ENCODE assay signal across 32 cellular contexts in the genomic region with DNA sequence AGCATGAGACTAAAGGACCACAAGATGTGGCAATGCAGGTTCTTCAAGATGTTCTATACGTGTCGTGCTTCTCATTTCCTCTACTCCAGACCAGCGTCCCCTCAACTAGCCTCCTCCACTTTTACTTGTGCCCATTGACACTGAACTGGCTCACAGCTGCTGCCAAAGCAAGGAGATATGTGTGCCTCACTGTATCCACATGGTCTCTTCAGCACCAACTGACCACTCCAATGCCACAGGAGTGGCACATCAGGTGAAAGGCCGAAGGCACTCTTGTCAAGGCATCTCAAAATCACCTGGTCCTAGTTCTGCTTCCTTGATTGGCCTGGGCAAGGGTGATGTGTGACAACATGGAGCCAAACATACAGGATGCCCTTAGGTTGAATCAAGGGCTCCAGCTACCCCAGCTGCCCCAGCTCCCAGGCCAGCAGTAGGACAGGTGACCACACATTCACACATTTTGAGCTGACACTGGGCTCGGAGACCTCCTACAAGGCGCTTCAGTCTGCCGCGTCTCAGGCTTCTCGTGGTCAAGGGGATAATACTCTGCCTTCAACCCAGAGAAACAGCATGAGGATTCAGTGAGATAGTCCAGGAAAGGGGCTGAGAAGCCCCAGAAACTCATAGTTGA.
"Had no signal": no experiment of that assay in that cellular context is flagged by ENCODE, and none has a peak within 500 bp of the region (broad histone marks: within the 10 kb centered on the region; RNA-seq: fewer than 3 reads in every experiment).

No MANE protein-coding gene starts in this region.

- H3K27ac ChIP-seq: adrenal gland, body of pancreas, WERI-Rb-1 had no signal

- H3K36me3 Mint-ChIP-seq: activated CD4-positive, alpha-beta memory T cell treated with anti-CD3 and anti-CD28 coated beads for 36 hours; activated CD8-positive, alpha-beta memory T cell treated with anti-CD3 and anti-CD28 coated beads, Interleukin-2, amount 10 ng/mL, durations not matched to agents 7 days and 5 days; activated naive CD4-positive, alpha-beta T cell treated with anti-CD3 and anti-CD28 coated beads, Interleukin-2, amount 50 U/mL, for 24 hours; activated naive CD8-positive, alpha-beta T cell treated with anti-CD3 and anti-CD28 coated beads for 36 hours had no signal

- H3K4me3 ChIP-seq: adrenal gland, body of pancreas had no signal

- H3K9me3 ChIP-seq: adrenal gland, body of pancreas had no signal

- H3K9me3 Mint-ChIP-seq: activated CD4-positive, alpha-beta memory T cell treated with anti-CD3 and anti-CD28 coated beads for 36 hours; activated CD4-positive, alpha-beta T cell treated with anti-CD3 and anti-CD28 coated beads, Interleukin-2, amount 10 ng/mL, durations not matched to agents 24 days and 14 days; activated naive CD4-positive, alpha-beta T cell treated with anti-CD3 and anti-CD28 coated beads, Interleukin-2, amount 50 U/mL, for 24 hours; activated naive CD8-positive, alpha-beta T cell treated with anti-CD3 and anti-CD28 coated beads for 36 hours; activated naive CD8-positive, alpha-beta T cell treated with anti-CD3 and anti-CD28 coated beads, Interleukin-2, amount 50 U/mL, for 24 hours; activated T-helper 2 cell treated with anti-CD3 and anti-CD28 coated beads, Interferon-gamma antibody, Interleukin-2, Interleukin-4, amounts not matched to agents 10 μg/mL and 5 μg/mL and 100 μg/mL, durations not matched to agents 14 hours and 24 hours and 36 hours; central memory CD8-positive, alpha-beta T cell had no signal

- ATAC-seq: activated CD4-positive, CD25-positive, alpha-beta regulatory T cell treated with anti-CD3 and anti-CD28 coated beads, Interleukin-2, amount 50 U/mL, for 24 hours; activated CD8-positive, alpha-beta memory T cell treated with anti-CD3 and anti-CD28 coated beads, Interleukin-2, amount 10 ng/mL, durations not matched to agents 7 days and 5 days; activated CD8-positive, alpha-beta T cell treated with anti-CD3 and anti-CD28 coated beads, Interleukin-2, amount 10 ng/mL, durations not matched to agents 7 days and 5 days; activated naive CD8-positive, alpha-beta T cell treated with anti-CD3 and anti-CD28 coated beads, Interleukin-2, amount 50 U/mL, for 24 hours; body of pancreas; esophagus mucosa; T-helper 17 cell had no signal

- H3K4me3 Mint-ChIP-seq: activated B cell treated with CpG ODN at 0.5 μM for 24 hours; activated CD4-positive, alpha-beta memory T cell treated with anti-CD3 and anti-CD28 coated beads for 36 hours; activated CD4-positive, alpha-beta T cell treated with anti-CD3 and anti-CD28 coated beads, Interleukin-2, amount 10 ng/mL, durations not matched to agents 24 days and 14 days; activated CD8-positive, alpha-beta memory T cell treated with anti-CD3 and anti-CD28 coated beads, Interleukin-2, amount 10 ng/mL, durations not matched to agents 7 days and 5 days; activated CD8-positive, alpha-beta T cell treated with anti-CD3 and anti-CD28 coated beads, Interleukin-2, amount 10 ng/mL, durations not matched to agents 7 days and 5 days; activated naive CD4-positive, alpha-beta T cell treated with anti-CD3 and anti-CD28 coated beads for 36 hours; activated naive CD4-positive, alpha-beta T cell treated with anti-CD3 and anti-CD28 coated beads, Interleukin-2, amount 50 U/mL, for 24 hours; activated naive CD8-positive, alpha-beta T cell treated with anti-CD3 and anti-CD28 coated beads for 36 hours; activated naive CD8-positive, alpha-beta T cell treated with anti-CD3 and anti-CD28 coated beads, Interleukin-2, amount 50 U/mL, for 24 hours; activated T-helper 1 cell treated with anti-CD3 and anti-CD28 coated beads, Interleukin-12 subunit alpha, Interleukin-12 subunit beta, Interleukin-2, Interleukin-4 antibody, amounts not matched to agents 30 ng/mL and 10 ng/mL and 1 ng/mL, durations not matched to agents 14 hours and 24 hours and 36 hours; central memory CD8-positive, alpha-beta T cell; endodermal cell; T-helper 17 cell; T-helper 2 cell treated with Interferon-gamma antibody and Interleukin-4, amounts not matched to agents 5 μg/mL and 100 μg/mL, for 36 hours had no signal

- H3K4me1 Mint-ChIP-seq: activated B cell treated with CpG ODN at 0.5 μM for 24 hours; activated CD4-positive, alpha-beta T cell treated with anti-CD3 and anti-CD28 coated beads, Interleukin-2, amount 10 ng/mL, durations not matched to agents 24 days and 14 days; activated CD8-positive, alpha-beta memory T cell treated with anti-CD3 and anti-CD28 coated beads, Interleukin-2, amount 10 ng/mL, durations not matched to agents 7 days and 5 days; activated naive CD4-positive, alpha-beta T cell treated with anti-CD3 and anti-CD28 coated beads, Interleukin-2, amount 50 U/mL, for 24 hours; activated naive CD8-positive, alpha-beta T cell treated with anti-CD3 and anti-CD28 coated beads for 36 hours; activated naive CD8-positive, alpha-beta T cell treated with anti-CD3 and anti-CD28 coated beads, Interleukin-2, amount 50 U/mL, for 24 hours; central memory CD8-positive, alpha-beta T cell; endodermal cell; T-helper 17 cell had no signal

- H3K27ac Mint-ChIP-seq: activated B cell treated with CpG ODN at 0.5 μM for 24 hours; activated CD4-positive, alpha-beta memory T cell treated with anti-CD3 and anti-CD28 coated beads for 36 hours; activated CD4-positive, alpha-beta T cell treated with anti-CD3 and anti-CD28 coated beads, Interleukin-2, amount 10 ng/mL, durations not matched to agents 24 days and 14 days; activated CD8-positive, alpha-beta memory T cell treated with anti-CD3 and anti-CD28 coated beads, Interleukin-2, amount 10 ng/mL, durations not matched to agents 7 days and 5 days; activated CD8-positive, alpha-beta T cell treated with anti-CD3 and anti-CD28 coated beads, Interleukin-2, amount 10 ng/mL, durations not matched to agents 7 days and 5 days; activated naive CD4-positive, alpha-beta T cell treated with anti-CD3 and anti-CD28 coated beads for 36 hours; activated naive CD4-positive, alpha-beta T cell treated with anti-CD3 and anti-CD28 coated beads, Interleukin-2, amount 50 U/mL, for 24 hours; activated naive CD8-positive, alpha-beta T cell treated with anti-CD3 and anti-CD28 coated beads for 36 hours; activated naive CD8-positive, alpha-beta T cell treated with anti-CD3 and anti-CD28 coated beads, Interleukin-2, amount 50 U/mL, for 24 hours; activated T-helper 1 cell treated with anti-CD3 and anti-CD28 coated beads, Interleukin-12 subunit alpha, Interleukin-12 subunit beta, Interleukin-2, Interleukin-4 antibody, amounts not matched to agents 30 ng/mL and 10 ng/mL and 1 ng/mL, durations not matched to agents 14 hours and 24 hours and 36 hours; activated T-helper 2 cell treated with anti-CD3 and anti-CD28 coated beads, Interferon-gamma antibody, Interleukin-2, Interleukin-4, amounts not matched to agents 10 μg/mL and 5 μg/mL and 100 μg/mL, durations not matched to agents 14 hours and 24 hours and 36 hours; endodermal cell; T-helper 17 cell; T-helper 2 cell treated with Interferon-gamma antibody and Interleukin-4, amounts not matched to agents 5 μg/mL and 100 μg/mL, for 36 hours had no signal

- H3K27me3 Mint-ChIP-seq: activated B cell treated with CpG ODN at 0.5 μM for 24 hours; activated CD4-positive, alpha-beta T cell treated with anti-CD3 and anti-CD28 coated beads, Interleukin-2, amount 10 ng/mL, durations not matched to agents 24 days and 14 days; activated CD8-positive, alpha-beta memory T cell treated with anti-CD3 and anti-CD28 coated beads, Interleukin-2, amount 10 ng/mL, durations not matched to agents 7 days and 5 days; activated naive CD8-positive, alpha-beta T cell treated with anti-CD3 and anti-CD28 coated beads for 36 hours; activated naive CD8-positive, alpha-beta T cell treated with anti-CD3 and anti-CD28 coated beads, Interleukin-2, amount 50 U/mL, for 24 hours; central memory CD8-positive, alpha-beta T cell; T-helper 17 cell had no signal

- FAIRE-seq: frontal cortex had no signal

- H3K27me3 ChIP-seq: adrenal gland, body of pancreas had no signal

- DNase-seq: activated B cell treated with CpG ODN at 0.5 μM for 24 hours; activated CD4-positive, alpha-beta memory T cell treated with anti-CD3 and anti-CD28 coated beads for 36 hours; activated CD4-positive, alpha-beta T cell treated with anti-CD3 and anti-CD28 coated beads, Interleukin-2, amount 10 ng/mL, durations not matched to agents 24 days and 14 days; activated CD8-positive, alpha-beta memory T cell treated with anti-CD3 and anti-CD28 coated beads, Interleukin-2, amount 10 ng/mL, durations not matched to agents 7 days and 5 days; activated CD8-positive, alpha-beta memory T cell treated with anti-CD3 and anti-CD28 coated beads, Interleukin-2, amount 50 U/mL, for 4 hours; activated CD8-positive, alpha-beta T cell treated with anti-CD3 and anti-CD28 coated beads, Interleukin-2, amount 10 ng/mL, durations not matched to agents 7 days and 5 days; activated effector memory CD4-positive, alpha-beta T cell treated with anti-CD3 and anti-CD28 coated beads, Interleukin-2, amount 50 U/mL, for 16 hours; activated naive CD4-positive, alpha-beta T cell treated with anti-CD3 and anti-CD28 coated beads for 36 hours; activated naive CD8-positive, alpha-beta T cell treated with anti-CD3 and anti-CD28 coated beads for 36 hours; activated naive CD8-positive, alpha-beta T cell treated with anti-CD3 and anti-CD28 coated beads, Interleukin-2, amount 50 U/mL, for 24 hours; activated T-cell treated with anti-CD3 and anti-CD28 coated beads, Interleukin-2, amount 50 U/mL, for 1 hour; activated T-cell treated with anti-CD3 and anti-CD28 coated beads, Interleukin-2, amount 50 U/mL, for 48 hours; adrenal gland; aorta; body of pancreas; cortex of kidney; dermis blood vessel endothelial cell; effector CD8-positive, alpha-beta T cell; endodermal cell; foreskin fibroblast; T-helper 1 cell; T-helper 17 cell; T1000; WERI-Rb-1 had no signal

- H3K36me3 ChIP-seq: adrenal gland, WERI-Rb-1 had no signal

- H3K4me1 ChIP-seq: adrenal gland, body of pancreas had no signal
